Comparison of ENCODE assay signal across 4 cellular contexts in the genomic region with DNA sequence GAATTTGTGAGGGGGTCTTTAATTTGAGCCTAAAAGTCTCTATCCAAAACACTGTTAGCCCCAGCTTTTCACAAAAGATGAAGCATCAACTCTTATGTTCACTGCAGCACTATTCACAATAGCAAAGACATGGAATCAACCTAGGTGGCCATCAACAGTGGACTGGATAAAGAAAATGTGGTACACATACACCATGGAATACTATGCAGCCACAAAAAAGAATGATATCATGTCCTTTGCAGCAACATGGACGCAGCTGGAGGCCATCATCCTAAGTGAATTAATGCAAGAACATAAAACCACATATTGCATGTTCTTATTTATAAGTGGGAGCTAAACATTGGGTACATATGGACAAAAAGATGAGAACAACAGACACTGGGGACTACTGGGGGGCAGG. TPM values are rescaled to one million over a fixed set of nuclear protein-coding genes. Genes with fewer than 3 reads are reported as not detected.
"Had no signal": no experiment of that assay in that cellular context is flagged by ENCODE, and none has a peak within 500 bp of the region (broad histone marks: within the 10 kb centered on the region; RNA-seq: fewer than 3 reads in every experiment).

No MANE protein-coding gene starts in this region.

RNA-seq across cellular contexts. Expression of a gene that starts 59.2 kb away (rescaled TPM):
- total RNA-seq: osteocyte, pulmonary artery endothelial cell, right lobe of liver, smooth muscle cell had no signal
- polyA plus RNA-seq: smooth muscle cell had no signal
